13 cellular contexts compared by ENCODE assay signal in genomic region chr15:70083946-70084345, GRCh38. TPM values are rescaled to one million over a fixed set of nuclear protein-coding genes. Genes with fewer than 3 reads are reported as not detected.
DNase-seq lines count a peak whose midpoint lies in the region; ATAC-seq and TF ChIP-seq lines count a peak whose summit lies in the region.
"Had no signal": no experiment of that assay in that cellular context is flagged by ENCODE, and none has a peak within 500 bp of the region (broad histone marks: within the 10 kb centered on the region; RNA-seq: fewer than 3 reads in every experiment).

No MANE protein-coding gene starts in this region.

- no peak overlapping the region for H3K27ac ChIP-seq in mesendoderm (ENCODE audit: low read depth, low read length)
- H3K27ac ChIP-seq: ascending aorta, heart right ventricle, parathyroid adenoma had no signal

- no peak overlapping the region for H2BK15ac ChIP-seq in mesendoderm (replicated peaks; ENCODE audit: low read depth)

- ATAC-seq in GM18520 (IDR thresholded peaks at IDR 0.05; ENCODE audit: unreplicated experiment), result peak; percentile 51
- peak; percentile 83 for ATAC-seq in GM21529 (IDR thresholded peaks at IDR 0.05; ENCODE audit: unreplicated experiment)
- no peak for ATAC-seq in HG03039 (IDR thresholded peaks at IDR 0.05; ENCODE audit: unreplicated experiment)
- no peak for ATAC-seq in HG03457 (IDR thresholded peaks at IDR 0.05; ENCODE audit: unreplicated experiment)
- ATAC-seq: heart right ventricle had no signal

- H3K4me1 ChIP-seq in Loucy (ENCODE audit: insufficient read depth, low read length, poor library complexity, severe bottlenecking), result peaks cover 35% of the 10 kb centered on the region
- H3K4me1 ChIP-seq in mesendoderm (ENCODE audit: control insufficient read depth, low read depth, low read length), result peaks cover 37% of the 10 kb centered on the region
- H3K4me1 ChIP-seq: parathyroid adenoma had no signal

- H3K79me1 ChIP-seq in mesendoderm (ENCODE audit: low read length), result peaks cover 52% of the 10 kb centered on the region

- no peak overlapping the region for H3K4ac ChIP-seq in mesendoderm (ENCODE audit: low read depth, low read length)

- WGBS in mesendoderm (ENCODE audit: extremely low coverage, insufficient coverage, low lambda C conversion rate), result no CpG with 5 or more reads among the region's 1 CpG

- TF ChIP-seq CTCF in Loucy (conservative IDR thresholded peaks at IDR 0.05; ENCODE audit: low read length), result no peak

- no peak overlapping the region for H2BK120ac ChIP-seq in mesendoderm (ENCODE audit: low read depth, low read length)

- peaks cover 91% of the 10 kb centered on the region; the same call in 1 of the 2 replicates for H3K36me3 ChIP-seq in Loucy (ENCODE audit: insufficient read depth, low read length)
- H3K36me3 ChIP-seq in mesendoderm (ENCODE audit: control insufficient read depth, insufficient read depth, low read length), result peaks cover 9% of the 10 kb centered on the region

- H3K56ac ChIP-seq in mesendoderm (ENCODE audit: low read length), result no peak overlapping the region

- H3K4me3 ChIP-seq in Loucy (ENCODE audit: low read length, poor library complexity, severe bottlenecking), result no peak overlapping the region
- no peak overlapping the region for H3K4me3 ChIP-seq in mesendoderm (ENCODE audit: low read length)
- H3K4me3 ChIP-seq: ascending aorta, heart right ventricle, lung had no signal

- DNase-seq in mesendoderm, result peak; percentile 44
- DNase-seq in DMS79 (lab: John Stamatoyannopoulos, UW), result no peak
- no peak for DNase-seq in C1 segment of cervical spinal cord (lab: John Stamatoyannopoulos, UW)
- DNase-seq: heart right ventricle, NCI-H1694 had no signal

- no peak overlapping the region for H4K5ac ChIP-seq in mesendoderm (ENCODE audit: low read length)

- peaks cover 99% of the 10 kb centered on the region for H3K79me2 ChIP-seq in Loucy (ENCODE audit: insufficient read depth, low read length)
- peaks cover 86% of the 10 kb centered on the region for H3K79me2 ChIP-seq in mesendoderm (ENCODE audit: control insufficient read depth, insufficient read depth, low read length)
- H3K79me2 ChIP-seq: parathyroid adenoma had no signal

- no peaks in the 10 kb centered on the region for H3K27me3 ChIP-seq in Loucy (ENCODE audit: insufficient read depth, low read length, poor library complexity, severe bottlenecking)
- H3K27me3 ChIP-seq in mesendoderm (ENCODE audit: insufficient read depth, low read length, poor library complexity), result no peaks in the 10 kb centered on the region
- H3K27me3 ChIP-seq: ascending aorta had no signal

- no peak overlapping the region for H3K23ac ChIP-seq in mesendoderm (ENCODE audit: low read length)

- H3K9me3 ChIP-seq in Loucy (ENCODE audit: insufficient read depth, low read depth, low read length), result no peaks in the 10 kb centered on the region
- H3K9me3 ChIP-seq: ascending aorta, heart right ventricle had no signal

- H4K8ac ChIP-seq in mesendoderm (ENCODE audit: low read depth, low read length), result no peak overlapping the region

- no peak overlapping the region for H3K18ac ChIP-seq in mesendoderm (ENCODE audit: low read length)

- H3K9ac ChIP-seq in Loucy (ENCODE audit: low read depth, low read length, poor library complexity, severe bottlenecking), result no peak overlapping the region
- H3K9ac ChIP-seq in mesendoderm (ENCODE audit: low read length), result no peak overlapping the region
- H3K9ac ChIP-seq: parathyroid adenoma had no signal

- H3F3A ChIP-seq in Loucy (ENCODE audit: low read depth), result no peaks in the 10 kb centered on the region

- H2BK5ac ChIP-seq in mesendoderm (ENCODE audit: low read length), result no peak overlapping the region

- no peaks in the 10 kb centered on the region for H3K9me2 ChIP-seq in Loucy (replicated peaks; ENCODE audit: low read depth, low read length)

- no peak overlapping the region for H2AK5ac ChIP-seq in mesendoderm (ENCODE audit: low read length)

- H2AFZ ChIP-seq in Loucy (ENCODE audit: low read length), result no peak overlapping the region
- H2AFZ ChIP-seq: parathyroid adenoma had no signal

- H4K20me1 ChIP-seq in Loucy (ENCODE audit: insufficient read depth, low read length, poor library complexity, severe bottlenecking), result peaks cover 98% of the 10 kb centered on the region

- H3K4me2 ChIP-seq in Loucy (ENCODE audit: low read depth, low read length, poor library complexity, severe bottlenecking), result peak overlapping the region; percentile 15
- H3K4me2 ChIP-seq in mesendoderm (ENCODE audit: low read length), result no peak overlapping the region

RNA-seq across cellular contexts. Expression of gene TLE3, which starts 13.8 kb away (rescaled TPM):
- polyA plus RNA-seq in mesendoderm (2013, experiment 1 of 2), result 56.3 TPM
- polyA plus RNA-seq in mesendoderm (2013, experiment 2 of 2), result 55.9 TPM

Comparison
In these comparisons a context has a peak if more than half of its experiments do, and no peak if none do; other contexts are left out.
1. ATAC-seq: peak in GM18520 (single experiment) and GM21529 (single experiment); none in HG03039 (single experiment) and HG03457 (single experiment).